Comparison of ENCODE assay signal across 8 cellular contexts in the genomic region with DNA sequence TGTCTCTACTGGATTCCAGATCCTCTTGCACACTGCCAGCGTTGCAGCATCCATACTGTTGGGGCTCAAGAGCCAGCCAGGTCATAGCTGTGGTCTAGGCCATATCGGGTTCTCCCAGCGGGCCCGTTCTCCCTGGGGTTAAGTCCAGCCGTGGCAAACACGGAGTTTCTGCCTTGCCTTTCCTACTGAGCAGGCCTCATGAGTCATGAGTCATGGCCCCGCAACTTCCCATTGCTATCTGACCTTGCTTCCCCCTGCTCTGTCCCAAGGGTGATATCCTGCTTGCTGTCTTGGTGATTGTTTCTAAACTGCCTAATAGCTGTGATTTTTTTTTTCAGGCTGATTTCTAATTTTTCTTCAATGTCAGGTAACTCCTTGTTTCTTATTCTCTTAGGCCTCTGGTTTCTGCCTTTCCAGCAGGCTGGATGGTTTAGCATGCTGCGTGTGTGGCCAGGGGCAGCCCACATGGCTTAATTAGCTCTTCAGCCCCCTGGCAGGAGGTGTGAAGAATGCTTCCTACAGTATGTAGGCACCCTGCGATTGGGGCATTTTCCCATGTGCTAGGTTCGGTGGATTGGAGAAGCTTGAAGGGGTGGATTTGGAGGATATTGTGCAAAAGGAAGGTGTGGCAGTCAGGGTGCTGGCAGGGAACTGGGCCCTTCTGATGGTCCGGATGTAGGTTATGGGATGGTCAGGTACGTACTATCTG. TPM values are rescaled to one million over a fixed set of nuclear protein-coding genes. Genes with fewer than 3 reads are reported as not detected.
DNase-seq lines count a peak whose midpoint lies in the region; ATAC-seq lines count a peak whose summit lies in the region.

No MANE protein-coding gene starts in this region.

- no peaks in the 10 kb centered on the region for H3K9me3 ChIP-seq in SK-N-MC (ENCODE audit: low read depth, low read length)

- DNase-seq in Daoy (ENCODE audit: low read depth) (peak; percentile 75), SK-N-MC (ENCODE audit: low read depth, low spot score) (no peak), Right ventricle myocardium superior (peak; percentile 70), pulmonary artery endothelial cell (ENCODE audit: low read depth, low spot score) (peak; percentile 80)
- DNase-seq in activated naive CD4-positive, alpha-beta T cell treated with anti-CD3 and anti-CD28 coated beads, Interleukin-2, amount 50 U/mL, for 16 hours = no peak

- intact Hi-C loops in Right ventricle myocardium superior (cut with DNase I) = no loop called here

- H3K27ac ChIP-seq in SK-N-MC = peak overlapping the region; percentile 64; the same call in 1 of the 2 replicates

- H3K4me3 ChIP-seq in SK-N-MC = peak overlapping the region; percentile 55

- peaks cover 20% of the 10 kb centered on the region for H3K36me3 ChIP-seq in SK-N-MC (ENCODE audit: insufficient read depth, low read length)

- peak; percentile 65 for ATAC-seq in Right ventricle myocardium superior (ENCODE audit: poor library complexity)
- no peak for ATAC-seq in GM18873 (IDR thresholded peaks at IDR 0.05; ENCODE audit: low FRiP score, unreplicated experiment)
- no peak for ATAC-seq in GM21576 (IDR thresholded peaks at IDR 0.05; ENCODE audit: unreplicated experiment)
- no peak for ATAC-seq in HG02623 (IDR thresholded peaks at IDR 0.05; ENCODE audit: unreplicated experiment)

- H3K9ac ChIP-seq in SK-N-MC (ENCODE audit: insufficient read length) = no peak overlapping the region

RNA-seq across cellular contexts. Expression of gene DAPK1, which starts 18.7 kb away (rescaled TPM):
- 23.9 and 31.3 TPM in 2 replicates for total RNA-seq in Daoy (2014; rRNA removed; shearing (Covaris generic))
- 5.3 TPM for total RNA-seq in Right ventricle myocardium superior
- 43.2 and 66.5 TPM in 2 replicates for total RNA-seq in pulmonary artery endothelial cell

Comparison
In these comparisons a context has a peak if more than half of its experiments do, and no peak if none do; other contexts are left out.
1. DNase-seq: peak in Daoy (single experiment), Right ventricle myocardium superior (single experiment) and pulmonary artery endothelial cell (single experiment); none in SK-N-MC (single experiment) and activated naive CD4-positive, alpha-beta T cell treated with anti-CD3 and anti-CD28 coated beads, Interleukin-2, amount 50 U/mL, for 16 hours (single experiment).